In genomic region chr21:32336711-32337110, GRCh38 we compare ENCODE assay signal across 11 cellular contexts. TPM values are rescaled to one million over a fixed set of nuclear protein-coding genes. Genes with fewer than 3 reads are reported as not detected.
A peak's percentile ranks its signal among the peaks of the same experiment; 100 is the strongest.
DNase-seq lines count a peak whose midpoint lies in the region; ATAC-seq and TF ChIP-seq lines count a peak whose summit lies in the region.
"Had no signal": no experiment of that assay in that cellular context is flagged by ENCODE, and none has a peak within 500 bp of the region (broad histone marks: within the 10 kb centered on the region; RNA-seq: fewer than 3 reads in every experiment).

No MANE protein-coding gene starts in this region.

- TF ChIP-seq RAD21 in SK-N-SH (IDR thresholded peaks at IDR 0.05; ENCODE audit: low read length), result no peak

- ATAC-seq in HG02981 (IDR thresholded peaks at IDR 0.05; ENCODE audit: unreplicated experiment) (no peak), aorta (ENCODE audit: low FRiP score) (no peak)
- ATAC-seq: naive thymus-derived CD4-positive, alpha-beta T cell had no signal

- H3K9ac ChIP-seq in SK-N-SH, result no peak overlapping the region

- no peak for TF ChIP-seq POLR2A in breast epithelium (IDR thresholded peaks at IDR 0.05)

- BruUV-seq in MCF 10A (replicated peaks; lab: Mats Ljungman, UMichigan), result no TSS peak

- peaks cover 3% of the 10 kb centered on the region for H3K79me2 ChIP-seq in SK-N-SH (ENCODE audit: insufficient read depth)

- H3K4me1 Mint-ChIP-seq in MCF 10A (ENCODE audit: insufficient read depth, unreplicated experiment), result peaks cover 14% of the 10 kb centered on the region

- TF ChIP-seq CTCF in MCF 10A (IDR thresholded peaks at IDR 0.05; ENCODE audit: unreplicated experiment) (no peak), breast epithelium (IDR thresholded peaks at IDR 0.05) (no peak), SK-N-SH (IDR thresholded peaks at IDR 0.05) (no peak)

- CTCF ChIA-PET in MCF 10A (lab: Yijun Ruan, JAX), result interaction anchor here (0.9 kb wide), 1 partner anchor 8 kb away, joined by 3 read pairs; no protein-coding TSS in a partner anchor
- CTCF ChIA-PET in SK-N-SH (lab: Yijun Ruan, JAX), result interaction anchor here (1.1 to 1.2 kb wide), 2 partner anchors 11 to 35 kb away, joined by 3 read pairs; no protein-coding TSS in a partner anchor

- no peak overlapping the region for H3K4me3 Mint-ChIP-seq in MCF 10A (ENCODE audit: unreplicated experiment)
- H3K4me3 Mint-ChIP-seq: naive thymus-derived CD4-positive, alpha-beta T cell had no signal

- H3K36me3 ChIP-seq in breast epithelium (peaks cover 14% of the 10 kb centered on the region), SK-N-SH (replicated peaks in 1 of 2; ENCODE audit: control insufficient read depth in 1 of 2, insufficient read depth in 2 of 2, low read length in 1 of 2) (peaks cover 78 to 87% of the 10 kb centered on the region in 2 experiments), aorta (ENCODE audit: control insufficient read depth in 1 of 2, insufficient read depth in 2 of 2, low read length in 1 of 2) (peaks cover 6 to 22% of the 10 kb centered on the region in 2 donors)

- H3K27me3 ChIP-seq in breast epithelium, result no peaks in the 10 kb centered on the region
- no peaks in the 10 kb centered on the region for H3K27me3 ChIP-seq in SK-N-SH (ENCODE audit: insufficient read depth)
- no peaks in the 10 kb centered on the region for H3K27me3 ChIP-seq in aorta (ENCODE audit: control insufficient read depth in 1 of 2, insufficient read depth in 2 of 2, low read length in 1 of 2)
- H3K27me3 ChIP-seq: stomach had no signal

- no peak overlapping the region for H3K4me3 ChIP-seq in breast epithelium
- H3K4me3 ChIP-seq in SK-N-SH (ENCODE audit: low read depth in 2 of 2, low read length in 1 of 2), result no peak overlapping the region
- H3K4me3 ChIP-seq in aorta (ENCODE audit: low read length in 2 of 2), result no peak overlapping the region
- H3K4me3 ChIP-seq: stomach had no signal

- no peaks in the 10 kb centered on the region for H3K9me3 Mint-ChIP-seq in MCF 10A (ENCODE audit: unreplicated experiment)
- H3K9me3 Mint-ChIP-seq: naive thymus-derived CD4-positive, alpha-beta T cell had no signal

- intact Hi-C loops in MCF 10A (cut with micrococcal nuclease) (no loop called here), breast epithelium (cut with DNase I; ENCODE audit: low total_unique reads) (no loop called here), aorta (cut with DNase I) (loop anchor here in 1 of 2 donors (10.0 kb wide), 1 partner anchor 268 kb away; no protein-coding TSS in a partner anchor)

- POLR2A ChIA-PET in MCF 10A (lab: Yijun Ruan, JAX), result interaction anchor here (1.1 kb wide), 1 partner anchor 9 kb away, joined by 3 read pairs; no protein-coding TSS in a partner anchor
- POLR2A ChIA-PET in SK-N-SH (lab: Yijun Ruan, JAX), result interaction anchor here (1.3 kb wide), 1 partner anchor 10 kb away, joined by 3 read pairs; no protein-coding TSS in a partner anchor

- H3K4me1 ChIP-seq in breast epithelium, result no peaks in the 10 kb centered on the region
- no peaks in the 10 kb centered on the region for H3K4me1 ChIP-seq in SK-N-SH (ENCODE audit: control insufficient read depth in 1 of 2, insufficient read depth in 2 of 2, low read depth in 1 of 2, low read length in 1 of 2)
- H3K4me1 ChIP-seq in aorta (ENCODE audit: control insufficient read depth in 1 of 2, insufficient read depth in 2 of 2, low read length in 2 of 2), result no peaks in the 10 kb centered on the region
- H3K4me1 ChIP-seq: stomach had no signal

- DNase-seq in MCF 10A (ENCODE audit: unreplicated experiment) (peak; percentile 59), breast epithelium (ENCODE audit: low spot score in 2 of 2) (no peak), SK-N-SH (no peak), foreskin melanocyte (peak; percentile 63), superior temporal gyrus (ENCODE audit: extremely low spot score) (peak; percentile 64), aorta (no peak)
- no peak for DNase-seq in stimulated activated CD4-positive, alpha-beta T cell treated with anti-CD3 and anti-CD28 coated beads, Interleukin-4, amount 100 ng/mL, for 1 hour
- DNase-seq: naive thymus-derived CD4-positive, alpha-beta T cell; stimulated activated CD4-positive, alpha-beta T cell treated with anti-CD3 and anti-CD28 coated beads, Interleukin-15, amount 100 ng/mL, for 24 hours; stomach had no signal

- H3K27ac ChIP-seq in breast epithelium, result no peak overlapping the region
- no peak overlapping the region for H3K27ac ChIP-seq in SK-N-SH (ENCODE audit: low read depth in 2 of 2, low read length in 1 of 2)
- no peak overlapping the region for H3K27ac ChIP-seq in aorta (ENCODE audit: low read depth in 1 of 2, low read length in 2 of 2)
- H3K27ac ChIP-seq: stomach had no signal

- no peak overlapping the region for H3K4me2 ChIP-seq in SK-N-SH

- H2AFZ ChIP-seq in SK-N-SH (ENCODE audit: low read depth), result no peak overlapping the region

- no peaks in the 10 kb centered on the region for H3K27me3 Mint-ChIP-seq in MCF 10A (ENCODE audit: insufficient read depth, unreplicated experiment)
- H3K27me3 Mint-ChIP-seq: naive thymus-derived CD4-positive, alpha-beta T cell had no signal

- WGBS in SK-N-SH (ENCODE audit: low lambda C conversion rate), result 100% methylated on average over 1 of the region's 1 CpG
- 5 to 36% methylated on average over 1 of the region's 1 CpG for WGBS in aorta, 2 donors

- no peak for TF ChIP-seq EP300 in SK-N-SH (IDR thresholded peaks at IDR 0.05; ENCODE audit: borderline replicate concordance in 1 of 2, low read depth in 1 of 2, low read length in 1 of 2)

- H3K9me3 ChIP-seq in breast epithelium (no peaks in the 10 kb centered on the region), SK-N-SH (0 out of 2 replicates have a peak, but pooled peaks cover 8% of the 10 kb centered on the region), aorta (ENCODE audit: control insufficient read depth, low read length) (no peaks in the 10 kb centered on the region)
- H3K9me3 ChIP-seq: stomach had no signal

- no peaks in the 10 kb centered on the region for H4K20me1 ChIP-seq in SK-N-SH (ENCODE audit: insufficient read depth)

- peaks cover 10% of the 10 kb centered on the region for H3F3A ChIP-seq in SK-N-SH (replicated peaks; ENCODE audit: insufficient read depth)

- peak overlapping the region; percentile 40 for H3K27ac Mint-ChIP-seq in MCF 10A (ENCODE audit: low read depth, unreplicated experiment)

- peaks cover 100% of the 10 kb centered on the region for H3K36me3 Mint-ChIP-seq in MCF 10A (ENCODE audit: insufficient read depth, unreplicated experiment)

- H3K9me2 ChIP-seq in SK-N-SH, result no peaks in the 10 kb centered on the region

TF ChIP-seq in SK-N-SH, 30 proteins besides CTCF, POLR2A, EP300 and RAD21:
- TF ChIP-seq, protein P1, sequence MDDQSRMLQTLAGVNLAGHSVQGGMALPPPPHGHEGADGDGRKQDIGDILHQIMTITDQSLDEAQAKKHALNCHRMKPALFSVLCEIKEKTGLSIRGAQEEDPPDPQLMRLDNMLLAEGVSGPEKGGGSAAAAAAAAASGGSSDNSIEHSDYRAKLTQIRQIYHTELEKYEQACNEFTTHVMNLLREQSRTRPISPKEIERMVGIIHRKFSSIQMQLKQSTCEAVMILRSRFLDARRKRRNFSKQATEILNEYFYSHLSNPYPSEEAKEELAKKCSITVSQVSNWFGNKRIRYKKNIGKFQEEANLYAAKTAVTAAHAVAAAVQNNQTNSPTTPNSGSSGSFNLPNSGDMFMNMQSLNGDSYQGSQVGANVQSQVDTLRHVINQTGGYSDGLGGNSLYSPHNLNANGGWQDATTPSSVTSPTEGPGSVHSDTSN (IDR thresholded peaks at IDR 0.05), result peak; percentile 55
- TF ChIP-seq TCF12 (IDR thresholded peaks at IDR 0.05) (no peak), GABPA (IDR thresholded peaks at IDR 0.05; ENCODE audit: low read depth) (no peak)

RNA-seq across cellular contexts. Expression of gene MRAP, which starts 38.1 kb away (rescaled TPM):
- total RNA-seq in MCF 10A (2022) (not detected in 2 replicates), breast epithelium (10 to 100 TPM in 1 of 3 donors, 1 to 10 TPM in 2; 5.1 to 23.4 (median 8.8) TPM), aorta (under 1 TPM in 1 of 2 donors, not detected in 1; 0.42 TPM)
- polyA plus RNA-seq in SK-N-SH (2012; rRNA removed) (not detected in 2 replicates), aorta (under 1 TPM in 1 of 2 donors, not detected in 1; 0.38 TPM)
- not detected in 2 replicates for polyA plus RNA-seq in SK-N-SH (2012; cell fraction: cytosol; rRNA removed)
- not detected in 2 replicates for polyA plus RNA-seq in SK-N-SH (2012; cell fraction: nucleus; rRNA removed)
- total RNA-seq: naive thymus-derived CD4-positive, alpha-beta T cell had no signal
- polyA plus RNA-seq: naive thymus-derived CD4-positive, alpha-beta T cell had no signal

RNA-seq across cellular contexts. Expression of gene URB1, which starts 56.1 kb away (rescaled TPM):
- 32.3 and 43.5 TPM in 2 replicates for total RNA-seq in MCF 10A (2022)
- total RNA-seq in breast epithelium, result 10 to 100 TPM; 12.8 to 22.2 (median 20.6) TPM
- polyA plus RNA-seq in SK-N-SH (2012; rRNA removed), result 9.9 and 12.5 TPM in 2 replicates
- polyA plus RNA-seq in SK-N-SH (2012; cell fraction: cytosol; rRNA removed), result 4.7 and 6.4 TPM in 2 replicates
- 19.7 and 25.3 TPM in 2 replicates for polyA plus RNA-seq in SK-N-SH (2012; cell fraction: nucleus; rRNA removed)
- total RNA-seq in aorta, result 10 to 100 TPM; 21.2 to 34.2 TPM
- 1 to 10 TPM; 2.0 to 4.7 TPM for polyA plus RNA-seq in aorta

RNA-seq across cellular contexts. Expression of gene MIS18A, which starts 57.9 kb away (rescaled TPM):
- 10.6 and 14.0 TPM in 2 replicates for total RNA-seq in MCF 10A (2022)
- total RNA-seq in breast epithelium, result 10 to 100 TPM in 1 of 3 donors, 1 to 10 TPM in 2; 4.2 to 10.8 (median 7.2) TPM
- 11.6 and 14.2 TPM in 2 replicates for polyA plus RNA-seq in SK-N-SH (2012; rRNA removed)
- 14.0 and 14.8 TPM in 2 replicates for polyA plus RNA-seq in SK-N-SH (2012; cell fraction: cytosol; rRNA removed)
- polyA plus RNA-seq in SK-N-SH (2012; cell fraction: nucleus; rRNA removed), result 6.9 and 7.4 TPM in 2 replicates
- total RNA-seq in aorta, result 1 to 10 TPM; 4.6 to 5.5 TPM
- polyA plus RNA-seq in aorta, result 1 to 10 TPM; 3.3 to 4.8 TPM

Comparison
In these comparisons a context has a peak if more than half of its experiments do, and no peak if none do; other contexts are left out.
1. DNase-seq: peak in MCF 10A (single experiment), foreskin melanocyte (single experiment) and superior temporal gyrus (single experiment); none in breast epithelium (0 of 2), SK-N-SH (single experiment), aorta (0 of 2) and stimulated activated CD4-positive, alpha-beta T cell treated with anti-CD3 and anti-CD28 coated beads, Interleukin-4, amount 100 ng/mL, for 1 hour (single experiment).